In genomic region chr11:133921513-133921912, GRCh38 we compare ENCODE assay signal across 21 cellular contexts. TPM values are rescaled to one million over a fixed set of nuclear protein-coding genes. Genes with fewer than 3 reads are reported as not detected.
"Had no signal": no experiment of that assay in that cellular context is flagged by ENCODE, and none has a peak within 500 bp of the region (broad histone marks: within the 10 kb centered on the region; RNA-seq: fewer than 3 reads in every experiment).

No MANE protein-coding gene starts in this region.

- H3K4me3 Mint-ChIP-seq: endodermal cell; nephron progenitor cell; stimulated activated memory B cell treated with anti-CD40 and anti-IgM and Interleukin-4, amounts not matched to agents 10 μg/mL and 1 μg/mL and 100 μg/mL, for 72 hours; stimulated activated naive CD8-positive, alpha-beta T cell treated with anti-CD3 and anti-CD28 coated beads, Interleukin-15, Interleukin-2, amounts not matched to agents 100 ng/mL and 50 ng/mL, for 24 hours had no signal

- H3K9me3 Mint-ChIP-seq: endodermal cell; naive thymus-derived CD4-positive, alpha-beta T cell; nephron progenitor cell; stimulated activated memory B cell treated with anti-CD40 and anti-IgM and Interleukin-4, amounts not matched to agents 10 μg/mL and 1 μg/mL and 100 μg/mL, for 72 hours; stimulated activated naive CD8-positive, alpha-beta T cell treated with anti-CD3 and anti-CD28 coated beads, Interleukin-15, Interleukin-2, amounts not matched to agents 100 ng/mL and 50 ng/mL, for 24 hours had no signal

- H3K36me3 ChIP-seq: colonic mucosa, prostate gland, right lobe of liver had no signal

- DNase-seq: colonic mucosa; effector CD4-positive, alpha-beta T cell; endodermal cell; foreskin melanocyte; heart right ventricle; hypothalamus; kidney glomerular epithelial cell; mammary epithelial cell; naive thymus-derived CD4-positive, alpha-beta T cell; nephron progenitor cell; retina; right lobe of liver; stimulated activated CD4-positive, alpha-beta T cell treated with anti-CD3 and anti-CD28 coated beads, Interleukin-4, amount 100 ng/mL, for 1 hour; stimulated activated CD8-positive, alpha-beta memory T cell treated with anti-CD3 and anti-CD28 coated beads, Interleukin-4, amount 100 ng/mL, for 48 hours; testis had no signal

- H3K4me1 Mint-ChIP-seq: endodermal cell had no signal

- H3K4me1 ChIP-seq: colonic mucosa, heart right ventricle, parathyroid adenoma, prostate gland, right lobe of liver, testis, tibial nerve had no signal

- H3K9me3 ChIP-seq: colonic mucosa, heart right ventricle, prostate gland, right lobe of liver, testis, tibial nerve had no signal

- ATAC-seq: heart right ventricle; naive thymus-derived CD4-positive, alpha-beta T cell; right lobe of liver; stimulated activated memory B cell treated with anti-CD40 and anti-IgM and Interleukin-4, amounts not matched to agents 10 μg/mL and 1 μg/mL and 100 μg/mL, for 72 hours had no signal

- H3K27ac ChIP-seq: colonic mucosa, heart right ventricle, parathyroid adenoma, prostate gland, right lobe of liver, testis, tibial nerve had no signal

- H3K27ac Mint-ChIP-seq: endodermal cell; naive thymus-derived CD4-positive, alpha-beta T cell; nephron progenitor cell; stimulated activated memory B cell treated with anti-CD40 and anti-IgM and Interleukin-4, amounts not matched to agents 10 μg/mL and 1 μg/mL and 100 μg/mL, for 72 hours; stimulated activated naive CD8-positive, alpha-beta T cell treated with anti-CD3 and anti-CD28 coated beads, Interleukin-15, Interleukin-2, amounts not matched to agents 100 ng/mL and 50 ng/mL, for 24 hours had no signal

- H3K27me3 ChIP-seq: colonic mucosa, heart right ventricle, testis had no signal

- H3K4me3 ChIP-seq: colonic mucosa, heart right ventricle, prostate gland, right lobe of liver, testis, tibial nerve had no signal

- H3K27me3 Mint-ChIP-seq: stimulated activated naive CD8-positive, alpha-beta T cell treated with anti-CD3 and anti-CD28 coated beads, Interleukin-15, Interleukin-2, amounts not matched to agents 100 ng/mL and 50 ng/mL, for 24 hours had no signal

- H3K36me3 Mint-ChIP-seq: stimulated activated memory B cell treated with anti-CD40 and anti-IgM and Interleukin-4, amounts not matched to agents 10 μg/mL and 1 μg/mL and 100 μg/mL, for 72 hours had no signal

RNA-seq across cellular contexts. Expression of gene IGSF9B, which starts 35.3 kb away (rescaled TPM):
- total RNA-seq: dermis microvascular lymphatic vessel endothelial cell had no signal
